8 cellular contexts compared by ENCODE assay signal in genomic region chr4:140755811-140756291, GRCh38. TPM values are rescaled to one million over a fixed set of nuclear protein-coding genes. Genes with fewer than 3 reads are reported as not detected.
A peak's percentile ranks its signal among the peaks of the same experiment; 100 is the strongest.
DNase-seq lines count a peak whose midpoint lies in the region; ATAC-seq and TF ChIP-seq lines count a peak whose summit lies in the region.

No MANE protein-coding gene starts in this region.

- H3K4me3 ChIP-seq in foreskin fibroblast (ENCODE audit: low read depth in 1 of 2, low read length in 2 of 2) = peak overlapping the region; percentile 76 to 83

- DNase-seq in NCI-H2171 (lab: John Stamatoyannopoulos, UW) = peak; percentile 26
- DNase-seq in NCI-H2171 treated with DMSO at 0.1 percent for 48 hours (lab: John Stamatoyannopoulos, UW) = no peak
- DNase-seq in activated CD4-positive, CD25-positive, alpha-beta regulatory T cell treated with anti-CD3 and anti-CD28 coated beads, Interleukin-2, amount 50 U/mL, for 72 hours = peak; percentile 30
- peak; percentile 32 to 74 for DNase-seq in foreskin fibroblast
- no peak for DNase-seq in natural killer cell treated with Interleukin-12 subunit alpha and Interleukin-12 subunit beta and Interleukin-15 and Interleukin-18, amount 100 ng/mL, for 72 hours (ENCODE audit: low spot score)
- no peak for DNase-seq in amniotic stem cell (lab: John Stamatoyannopoulos, UW)

- no peak overlapping the region for H3K27ac Mint-ChIP-seq in natural killer cell treated with Interleukin-12 subunit alpha and Interleukin-12 subunit beta and Interleukin-15 and Interleukin-18, amount 100 ng/mL, for 72 hours

- H3K4me1 Mint-ChIP-seq in natural killer cell treated with Interleukin-12 subunit alpha and Interleukin-12 subunit beta and Interleukin-15 and Interleukin-18, amount 100 ng/mL, for 72 hours (ENCODE audit: low read depth in 2 of 2) = no peaks in the 10 kb centered on the region

- TF ChIP-seq CTCF in foreskin fibroblast (IDR thresholded peaks at IDR 0.05; ENCODE audit: low read depth, low read length) = no peak

- ATAC-seq in GM21367 (IDR thresholded peaks at IDR 0.05; ENCODE audit: unreplicated experiment) (peak; percentile 48), HG03571 (IDR thresholded peaks at IDR 0.05; ENCODE audit: unreplicated experiment) (peak; percentile 44)
- peak; percentile 68 to 74 for ATAC-seq in natural killer cell treated with Interleukin-12 subunit alpha and Interleukin-12 subunit beta and Interleukin-15 and Interleukin-18, amount 100 ng/mL, for 72 hours

- H3K36me3 Mint-ChIP-seq in natural killer cell treated with Interleukin-12 subunit alpha and Interleukin-12 subunit beta and Interleukin-15 and Interleukin-18, amount 100 ng/mL, for 72 hours = peaks cover 5% of the 10 kb centered on the region

- H3K9me3 Mint-ChIP-seq in natural killer cell treated with Interleukin-12 subunit alpha and Interleukin-12 subunit beta and Interleukin-15 and Interleukin-18, amount 100 ng/mL, for 72 hours = peaks cover 4% of the 10 kb centered on the region

- H3K4me3 Mint-ChIP-seq in natural killer cell treated with Interleukin-12 subunit alpha and Interleukin-12 subunit beta and Interleukin-15 and Interleukin-18, amount 100 ng/mL, for 72 hours = no peak overlapping the region

- peaks cover 25 to 50% of the 10 kb centered on the region in 2 donors for H3K27me3 Mint-ChIP-seq in natural killer cell treated with Interleukin-12 subunit alpha and Interleukin-12 subunit beta and Interleukin-15 and Interleukin-18, amount 100 ng/mL, for 72 hours

RNA-seq across cellular contexts. Expression of gene TBC1D9, which starts 0.3 kb away (rescaled TPM):
- total RNA-seq in natural killer cell treated with Interleukin-12 subunit alpha and Interleukin-12 subunit beta and Interleukin-15 and Interleukin-18, amount 100 ng/mL, for 72 hours = under 1 TPM; 0.05 to 0.33 TPM

Comparison
In these comparisons a context has a peak if more than half of its experiments do, and no peak if none do; other contexts are left out.
1. DNase-seq: peak in NCI-H2171 (single experiment), activated CD4-positive, CD25-positive, alpha-beta regulatory T cell treated with anti-CD3 and anti-CD28 coated beads, Interleukin-2, amount 50 U/mL, for 72 hours (single experiment) and foreskin fibroblast (2 of 2); none in NCI-H2171 treated with DMSO at 0.1 percent for 48 hours (single experiment), natural killer cell treated with Interleukin-12 subunit alpha and Interleukin-12 subunit beta and Interleukin-15 and Interleukin-18, amount 100 ng/mL, for 72 hours (single experiment) and amniotic stem cell (single experiment).
2. Peak in every context shown above with its lines, with median percentiles within 50 percentile points of each other: ATAC-seq.